ENCODE assay signal across 8 cellular contexts in the genomic region with DNA sequence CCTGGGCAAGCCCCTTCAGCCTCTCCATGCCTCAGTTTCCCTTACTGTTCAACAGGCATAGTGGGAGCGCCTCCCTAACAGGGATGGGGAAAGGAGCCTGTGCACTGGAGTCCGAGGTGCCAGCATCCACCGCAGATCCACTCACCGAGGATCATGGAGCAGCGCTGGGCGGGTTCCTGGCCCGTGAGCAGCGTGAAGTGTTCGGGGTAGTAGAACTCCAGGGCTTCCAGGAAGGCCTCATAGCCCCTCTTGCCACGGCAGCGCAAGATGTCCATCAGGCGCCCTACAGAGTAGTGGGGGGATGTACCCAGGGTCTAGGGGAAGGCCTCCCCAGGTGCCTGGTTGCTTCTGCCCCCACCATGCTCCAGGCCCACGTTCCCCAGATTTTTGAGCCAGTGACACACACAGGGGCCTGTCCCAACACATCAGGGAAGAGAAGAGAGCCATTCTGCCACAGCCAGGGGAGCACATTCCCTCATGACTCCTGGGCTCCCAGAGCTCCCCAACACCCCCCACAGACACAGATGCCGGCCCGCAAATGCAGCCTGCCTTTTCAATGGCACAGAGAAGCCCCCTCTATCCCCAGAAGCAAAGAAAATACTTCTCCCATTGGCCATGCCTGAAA. TPM values are rescaled to one million over a fixed set of nuclear protein-coding genes. Genes with fewer than 3 reads are reported as not detected.
DNase-seq lines count a peak whose midpoint lies in the region; ATAC-seq and TF ChIP-seq lines count a peak whose summit lies in the region.

No MANE protein-coding gene starts in this region.

- H3K27me3 ChIP-seq in HUES6 (ENCODE audit: control insufficient read depth, insufficient read depth, low read length) (peaks cover 28% of the 10 kb centered on the region), hepatocyte (no peaks in the 10 kb centered on the region), skeletal muscle satellite cell (ENCODE audit: control insufficient read depth, insufficient read depth, low read length) (no peaks in the 10 kb centered on the region)

- H3K9me3 ChIP-seq in HUES6 (ENCODE audit: control insufficient read depth, insufficient read depth, low read depth, low read length) (no peaks in the 10 kb centered on the region), hepatocyte (ENCODE audit: low read depth) (no peaks in the 10 kb centered on the region), skeletal muscle satellite cell (replicated peaks; ENCODE audit: low read length) (no peaks in the 10 kb centered on the region)

- H3K9ac ChIP-seq in HUES6 (ENCODE audit: low read length) (no peak overlapping the region), skeletal muscle satellite cell (ENCODE audit: low read depth, low read length) (peak overlapping the region; percentile 82)

- H3K9me3 Mint-ChIP-seq in activated naive CD8-positive, alpha-beta T cell treated with anti-CD3 and anti-CD28 coated beads, Interleukin-2, amount 10 ng/mL, durations not matched to agents 7 days and 5 days, result no peaks in the 10 kb centered on the region

- peaks cover 63% of the 10 kb centered on the region for H3K27me3 Mint-ChIP-seq in activated naive CD8-positive, alpha-beta T cell treated with anti-CD3 and anti-CD28 coated beads, Interleukin-2, amount 10 ng/mL, durations not matched to agents 7 days and 5 days

- no peaks in the 10 kb centered on the region for H3K36me3 ChIP-seq in HUES6 (ENCODE audit: control insufficient read depth, insufficient read depth, low read length)
- H3K36me3 ChIP-seq in hepatocyte (replicated peaks; ENCODE audit: insufficient read depth, low read depth), result no peaks in the 10 kb centered on the region
- peaks cover 18% of the 10 kb centered on the region for H3K36me3 ChIP-seq in skeletal muscle satellite cell (ENCODE audit: insufficient read depth, low read length)

- peak overlapping the region; percentile 63 for H3K4me3 Mint-ChIP-seq in activated naive CD8-positive, alpha-beta T cell treated with anti-CD3 and anti-CD28 coated beads, Interleukin-2, amount 10 ng/mL, durations not matched to agents 7 days and 5 days

- H3K9me2 ChIP-seq in hepatocyte (replicated peaks; ENCODE audit: insufficient read depth), result no peaks in the 10 kb centered on the region

- DNase-seq in activated naive CD8-positive, alpha-beta T cell treated with anti-CD3 and anti-CD28 coated beads, Interleukin-2, amount 10 ng/mL, durations not matched to agents 7 days and 5 days, result no peak
- DNase-seq in hepatocyte (ENCODE audit: low spot score) (no peak), DMS53 (lab: John Stamatoyannopoulos, UW) (no peak), A172 (ENCODE audit: low spot score) (no peak)

- no peaks in the 10 kb centered on the region for H4K20me1 ChIP-seq in hepatocyte (ENCODE audit: insufficient read depth, poor library complexity, severe bottlenecking)

- 93% methylated on average over 15 of the region's 15 CpGs for WGBS in hepatocyte (ENCODE audit: low lambda C conversion rate, missing lambda C conversion rate)

- no peaks in the 10 kb centered on the region for H3K36me3 Mint-ChIP-seq in activated naive CD8-positive, alpha-beta T cell treated with anti-CD3 and anti-CD28 coated beads, Interleukin-2, amount 10 ng/mL, durations not matched to agents 7 days and 5 days

- no peak overlapping the region for H3K27ac ChIP-seq in HUES6 (ENCODE audit: low read depth, low read length)
- H3K27ac ChIP-seq in hepatocyte, result peak overlapping the region; percentile 79

- POLR2A ChIA-PET in activated naive CD8-positive, alpha-beta T cell treated with anti-CD3 and anti-CD28 coated beads, Interleukin-2, amount 10 ng/mL, durations not matched to agents 7 days and 5 days (lab: Charles Lee), result no interaction called here

- no peak for ATAC-seq in activated naive CD8-positive, alpha-beta T cell treated with anti-CD3 and anti-CD28 coated beads, Interleukin-2, amount 10 ng/mL, durations not matched to agents 7 days and 5 days (ENCODE audit: low read depth)
- ATAC-seq in HG03521 (IDR thresholded peaks at IDR 0.05; ENCODE audit: unreplicated experiment) (no peak), HG03442 (IDR thresholded peaks at IDR 0.05; ENCODE audit: unreplicated experiment) (no peak)

- peak overlapping the region; percentile 68 for H3K4me3 ChIP-seq in HUES6 (ENCODE audit: low read depth, low read length)
- H3K4me3 ChIP-seq in hepatocyte, result peak overlapping the region; percentile 82
- H3K4me3 ChIP-seq in skeletal muscle satellite cell (ENCODE audit: low read length), result peak overlapping the region; percentile 85

- peaks cover 32% of the 10 kb centered on the region for H3K79me2 ChIP-seq in hepatocyte

- TF ChIP-seq CTCF in hepatocyte (IDR thresholded peaks at IDR 0.05; ENCODE audit: poor library complexity), result no peak

- H3K4me2 ChIP-seq in hepatocyte (peak overlapping the region; percentile 98), skeletal muscle satellite cell (ENCODE audit: low read length) (peak overlapping the region; percentile 83)

- H2AFZ ChIP-seq in hepatocyte, result no peak overlapping the region

- H3K27ac Mint-ChIP-seq in activated naive CD8-positive, alpha-beta T cell treated with anti-CD3 and anti-CD28 coated beads, Interleukin-2, amount 10 ng/mL, durations not matched to agents 7 days and 5 days, result no peak overlapping the region

- H3K4me1 ChIP-seq in HUES6 (ENCODE audit: control insufficient read depth, insufficient read depth, low read length) (peaks cover 4% of the 10 kb centered on the region), hepatocyte (ENCODE audit: insufficient read depth) (peaks cover 12% of the 10 kb centered on the region), skeletal muscle satellite cell (ENCODE audit: control insufficient read depth, insufficient read depth, low read length) (peaks cover 22% of the 10 kb centered on the region)

- peaks cover 2% of the 10 kb centered on the region for H3K4me1 Mint-ChIP-seq in activated naive CD8-positive, alpha-beta T cell treated with anti-CD3 and anti-CD28 coated beads, Interleukin-2, amount 10 ng/mL, durations not matched to agents 7 days and 5 days

RNA-seq across cellular contexts. Expression of a gene that starts 1.3 kb away (rescaled TPM):
- total RNA-seq in activated naive CD8-positive, alpha-beta T cell treated with anti-CD3 and anti-CD28 coated beads, Interleukin-2, amount 10 ng/mL, durations not matched to agents 7 days and 5 days, result under 1 TPM; 0.30 to 0.31 TPM
- total RNA-seq in hepatocyte, result 19.1 and 23.4 TPM in 2 replicates
- polyA plus RNA-seq in hepatocyte, result 28.7 and 31.2 TPM in 2 replicates
- 24.8 and 28.6 TPM in 2 replicates for total RNA-seq in skeletal muscle satellite cell (2012; rRNA removed)
- total RNA-seq in A172 (2014; rRNA removed; shearing (Covaris generic)), result 20.4 and 41.0 TPM in 2 replicates

RNA-seq across cellular contexts. Expression of a gene that starts 31.8 kb away (rescaled TPM):
- total RNA-seq in activated naive CD8-positive, alpha-beta T cell treated with anti-CD3 and anti-CD28 coated beads, Interleukin-2, amount 10 ng/mL, durations not matched to agents 7 days and 5 days, result 100 to 1,000 TPM; 207 to 211 TPM
- total RNA-seq in hepatocyte, result 1.7 and 3.3 TPM in 2 replicates
- polyA plus RNA-seq in hepatocyte, result 3.3 and 6.3 TPM in 2 replicates
- 0.44 TPM in 1 of 2 replicates, not detected in the other for total RNA-seq in skeletal muscle satellite cell (2012; rRNA removed)
- 0.86 and 0.95 TPM in 2 replicates for total RNA-seq in A172 (2014; rRNA removed; shearing (Covaris generic))

RNA-seq across cellular contexts. Expression of a gene that starts 42.3 kb away (rescaled TPM):
- under 1 TPM in 1 of 2 experiments, not detected in 1; 0.31 TPM for total RNA-seq in activated naive CD8-positive, alpha-beta T cell treated with anti-CD3 and anti-CD28 coated beads, Interleukin-2, amount 10 ng/mL, durations not matched to agents 7 days and 5 days
- 31.4 and 34.6 TPM in 2 replicates for total RNA-seq in hepatocyte
- polyA plus RNA-seq in hepatocyte, result 146 and 149 TPM in 2 replicates
- total RNA-seq in skeletal muscle satellite cell (2012; rRNA removed), result 23.8 and 28.0 TPM in 2 replicates
- total RNA-seq in A172 (2014; rRNA removed; shearing (Covaris generic)), result 18.2 and 23.0 TPM in 2 replicates

Comparison
In these comparisons a context has a peak if more than half of its experiments do, and no peak if none do; other contexts are left out.
1. RNA of a gene that starts 1.3 kb away (total RNA-seq): 19.1 to 23.4 TPM in hepatocyte and 20.4 to 41.0 TPM in A172; 0.30 to 0.31 TPM in activated naive CD8-positive, alpha-beta T cell treated with anti-CD3 and anti-CD28 coated beads, Interleukin-2, amount 10 ng/mL, durations not matched to agents 7 days and 5 days; every median in the first group is over 10 times any median in the second.
2. RNA of a gene that starts 31.8 kb away (total RNA-seq): 207 to 211 TPM in activated naive CD8-positive, alpha-beta T cell treated with anti-CD3 and anti-CD28 coated beads, Interleukin-2, amount 10 ng/mL, durations not matched to agents 7 days and 5 days; 1.7 to 3.3 TPM in hepatocyte and 0.86 to 0.95 TPM in A172; every median in the first group is over 10 times any median in the second.
3. RNA of a gene that starts 42.3 kb away (total RNA-seq): 31.4 to 34.6 TPM in hepatocyte and 18.2 to 23.0 TPM in A172; 0.31 TPM in activated naive CD8-positive, alpha-beta T cell treated with anti-CD3 and anti-CD28 coated beads, Interleukin-2, amount 10 ng/mL, durations not matched to agents 7 days and 5 days; every median in the first group is over 10 times any median in the second.
4. Peak in every context shown above with its lines, with median percentiles within 50 percentile points of each other: H3K4me3 ChIP-seq.